11 cellular contexts compared by ENCODE assay signal in the genomic region with DNA sequence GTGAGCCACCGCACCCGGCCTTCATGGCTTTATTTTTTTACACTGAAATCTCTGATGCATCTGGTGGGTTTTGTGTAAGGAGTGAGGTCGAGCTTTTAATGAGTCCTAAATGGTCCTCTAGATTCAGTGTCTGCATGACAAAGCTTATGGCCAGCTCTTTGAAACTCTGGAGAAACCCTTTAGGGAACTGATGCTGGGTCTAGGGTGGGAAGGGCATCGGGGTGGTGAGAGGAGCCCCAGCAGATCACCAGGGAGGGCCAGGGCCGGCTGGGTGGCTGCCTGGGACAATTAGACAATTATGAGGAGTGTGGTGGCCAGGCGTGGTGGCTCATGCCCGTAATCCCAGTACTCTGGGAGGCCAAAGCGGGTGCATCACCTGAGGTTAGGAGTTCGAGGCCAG.
DNase-seq lines count a peak whose midpoint lies in the region; ATAC-seq and TF ChIP-seq lines count a peak whose summit lies in the region.
"Had no signal": no experiment of that assay in that cellular context is flagged by ENCODE, and none has a peak within 500 bp of the region (broad histone marks: within the 10 kb centered on the region; RNA-seq: fewer than 3 reads in every experiment).

No MANE protein-coding gene starts in this region.

- H3K36me3 ChIP-seq in hepatocyte (replicated peaks; ENCODE audit: insufficient read depth, low read depth) = no peaks in the 10 kb centered on the region
- H3K36me3 ChIP-seq in stomach smooth muscle (ENCODE audit: control insufficient read depth in 2 of 2, insufficient read depth in 2 of 2, low read length in 2 of 2) = no peaks in the 10 kb centered on the region

- peaks cover 11% of the 10 kb centered on the region for H3K9me3 Mint-ChIP-seq in HFFc6
- H3K9me3 Mint-ChIP-seq in activated T-helper 17 cell treated with anti-CD3 and anti-CD28 coated beads, Interleukin-2, amount 50 U/mL, for 72 hours = no peaks in the 10 kb centered on the region

- H3K9ac ChIP-seq in stomach smooth muscle (ENCODE audit: low read length in 2 of 2) = peak overlapping the region in 1 of 2 donors; percentile 15

- no peaks in the 10 kb centered on the region for H3K9me2 ChIP-seq in hepatocyte (replicated peaks; ENCODE audit: insufficient read depth)

- H3K27me3 ChIP-seq in hepatocyte (no peaks in the 10 kb centered on the region), stomach smooth muscle (ENCODE audit: control insufficient read depth in 1 of 2, insufficient read depth in 2 of 2, low read length in 2 of 2) (no peaks in the 10 kb centered on the region)

- H3K4me2 ChIP-seq in hepatocyte = no peak overlapping the region

- no peaks in the 10 kb centered on the region for H4K20me1 ChIP-seq in hepatocyte (ENCODE audit: insufficient read depth, poor library complexity, severe bottlenecking)

- H3K79me2 ChIP-seq in hepatocyte = no peaks in the 10 kb centered on the region

- H3K27ac Mint-ChIP-seq in HFFc6 = peak overlapping the region; percentile 88
- peak overlapping the region; percentile 84 for H3K27ac Mint-ChIP-seq in activated T-helper 17 cell treated with anti-CD3 and anti-CD28 coated beads, Interleukin-2, amount 50 U/mL, for 72 hours

- no peak for ATAC-seq in activated T-helper 17 cell treated with anti-CD3 and anti-CD28 coated beads, Interleukin-2, amount 50 U/mL, for 72 hours (replicated peaks)
- ATAC-seq in HG03135 (IDR thresholded peaks at IDR 0.05; ENCODE audit: unreplicated experiment) = no peak

- H3K4me3 Mint-ChIP-seq in HFFc6 = peak overlapping the region; percentile 86
- H3K4me3 Mint-ChIP-seq in activated T-helper 17 cell treated with anti-CD3 and anti-CD28 coated beads, Interleukin-2, amount 50 U/mL, for 72 hours = peak overlapping the region; percentile 72

- H3K27me3 Mint-ChIP-seq in HFFc6 (ENCODE audit: insufficient read depth) = no peaks in the 10 kb centered on the region
- H3K27me3 Mint-ChIP-seq in activated T-helper 17 cell treated with anti-CD3 and anti-CD28 coated beads, Interleukin-2, amount 50 U/mL, for 72 hours = no peaks in the 10 kb centered on the region

- H3K4me1 ChIP-seq in hepatocyte (ENCODE audit: insufficient read depth) (peaks cover 4% of the 10 kb centered on the region), stomach smooth muscle (ENCODE audit: control insufficient read depth, insufficient read depth, low read length) (peaks cover 4% of the 10 kb centered on the region)

- peak overlapping the region; percentile 73 for H3K27ac ChIP-seq in hepatocyte
- peak overlapping the region; percentile 31 for H3K27ac ChIP-seq in stomach smooth muscle (ENCODE audit: low read length)

- H3K36me3 Mint-ChIP-seq in HFFc6 (ENCODE audit: low read depth) = peaks cover 11% of the 10 kb centered on the region
- H3K36me3 Mint-ChIP-seq in activated T-helper 17 cell treated with anti-CD3 and anti-CD28 coated beads, Interleukin-2, amount 50 U/mL, for 72 hours (ENCODE audit: low read depth) = no peaks in the 10 kb centered on the region

- H2AFZ ChIP-seq in hepatocyte = no peak overlapping the region

- H3K9me3 ChIP-seq in hepatocyte (ENCODE audit: low read depth) (no peaks in the 10 kb centered on the region), stomach smooth muscle (ENCODE audit: control insufficient read depth in 2 of 2, low read length in 2 of 2) (no peaks in the 10 kb centered on the region)

- DNase-seq in HFFc6 (no peak), hepatocyte (ENCODE audit: low spot score) (no peak), SW 1271 (lab: John Stamatoyannopoulos, UW) (no peak), NOMO-1 treated with dmso at 0.1 percent for 144 hours (lab: John Stamatoyannopoulos, UW; ENCODE audit: unreplicated experiment) (no peak), NAMALWA (ENCODE audit: low spot score) (no peak)
- DNase-seq: DND-41, Karpas-422, T-helper 9 cell had no signal

- H3K4me1 Mint-ChIP-seq in HFFc6 (ENCODE audit: low read depth) = peaks cover 26% of the 10 kb centered on the region
- peaks cover 11% of the 10 kb centered on the region for H3K4me1 Mint-ChIP-seq in activated T-helper 17 cell treated with anti-CD3 and anti-CD28 coated beads, Interleukin-2, amount 50 U/mL, for 72 hours

- WGBS in hepatocyte (ENCODE audit: low lambda C conversion rate, missing lambda C conversion rate) = 92% methylated on average over 8 of the region's 9 CpGs

- H3K4me3 ChIP-seq in hepatocyte (no peak overlapping the region), stomach smooth muscle (ENCODE audit: low read length in 2 of 2) (peak overlapping the region; percentile 32 to 71)

- TF ChIP-seq CTCF in HFFc6 (IDR thresholded peaks at IDR 0.05) = no peak
- TF ChIP-seq CTCF in hepatocyte (IDR thresholded peaks at IDR 0.05; ENCODE audit: poor library complexity) = no peak
